ENCODE assay signal across 9 cellular contexts in genomic region chr12:125403145-125403789, GRCh38.
A peak's percentile ranks its signal among the peaks of the same experiment; 100 is the strongest.
DNase-seq lines count a peak whose midpoint lies in the region; ATAC-seq and TF ChIP-seq lines count a peak whose summit lies in the region.
"Had no signal": no experiment of that assay in that cellular context is flagged by ENCODE, and none has a peak within 500 bp of the region (broad histone marks: within the 10 kb centered on the region; RNA-seq: fewer than 3 reads in every experiment).

No MANE protein-coding gene starts in this region.

- ATAC-seq in foreskin keratinocyte: no peak

- H3K4me3 ChIP-seq in SJCRH30 (no peak overlapping the region), testis (no peak overlapping the region)
- H3K4me3 ChIP-seq: skin epidermis had no signal

- WGBS in testis, 2 donors: 28 to 35% methylated on average over 3 of the region's 3 CpGs

- H3K36me3 ChIP-seq in SJCRH30 (no peaks in the 10 kb centered on the region), testis (ENCODE audit: low read depth, missing control alignments) (no peaks in the 10 kb centered on the region)

- TF ChIP-seq POLR2A in testis (IDR thresholded peaks at IDR 0.05): no peak

- DNase-seq in Daoy (ENCODE audit: low read depth): peak; percentile 19
- DNase-seq in HT1080 (ENCODE audit: low read depth): peak; percentile 12
- peak; percentile 21 to 64 for DNase-seq in SJCRH30
- DNase-seq in foreskin keratinocyte: peak in 1 of 2 donors; percentile 1
- peak; percentile 30 for DNase-seq in testis
- no peak for DNase-seq in activated effector memory CD4-positive, alpha-beta T cell treated with Interleukin-2 at 50 U/mL for 16 hours
- DNase-seq in MV-4-11 (lab: John Stamatoyannopoulos, UW): no peak
- no peak for DNase-seq in activated CD4-positive, alpha-beta T cell treated with anti-CD3 and anti-CD28 coated beads for 1 hour

- peak; percentile 61 for TF ChIP-seq CTCF in foreskin keratinocyte (conservative IDR thresholded peaks at IDR 0.05)
- TF ChIP-seq CTCF in testis (IDR thresholded peaks at IDR 0.05): peak; percentile 45 to 61 (median 46)

- H3K9me3 ChIP-seq in SJCRH30 (replicated peaks) (no peaks in the 10 kb centered on the region), testis (no peaks in the 10 kb centered on the region)

- H3K27ac ChIP-seq in SJCRH30 (no peak overlapping the region), foreskin keratinocyte (no peak overlapping the region), testis (no peak overlapping the region)
- H3K27ac ChIP-seq: skin epidermis had no signal

- intact Hi-C loops in testis (cut with DNase I; ENCODE audit: low total_unique reads): no loop called here

- no peaks in the 10 kb centered on the region for H3K27me3 ChIP-seq in SJCRH30
- no peaks in the 10 kb centered on the region for H3K27me3 ChIP-seq in foreskin keratinocyte
- no peaks in the 10 kb centered on the region for H3K27me3 ChIP-seq in testis

- H3K4me1 ChIP-seq in SJCRH30 (no peaks in the 10 kb centered on the region), foreskin keratinocyte (no peaks in the 10 kb centered on the region), testis (no peaks in the 10 kb centered on the region)

Comparison
In these comparisons a context has a peak if more than half of its experiments do, and no peak if none do; other contexts are left out.
1. DNase-seq: peak in Daoy (single experiment), HT1080 (single experiment), SJCRH30 (2 of 2) and testis (single experiment); none in activated effector memory CD4-positive, alpha-beta T cell treated with Interleukin-2 at 50 U/mL for 16 hours (single experiment), MV-4-11 (single experiment) and activated CD4-positive, alpha-beta T cell treated with anti-CD3 and anti-CD28 coated beads for 1 hour (single experiment).